Comparison of ENCODE assay signal across 8 cellular contexts in genomic region chr11:126307706-126308105, GRCh38. TPM values are rescaled to one million over a fixed set of nuclear protein-coding genes. Genes with fewer than 3 reads are reported as not detected.
DNase-seq lines count a peak whose midpoint lies in the region; ATAC-seq and TF ChIP-seq lines count a peak whose summit lies in the region.

No MANE protein-coding gene starts in this region.

- TF ChIP-seq CTCF in astrocyte of the spinal cord (IDR thresholded peaks at IDR 0.05; ENCODE audit: low read depth, low read length), result peak; percentile 55

- no peak overlapping the region for H3K4me3 ChIP-seq in astrocyte of the spinal cord (ENCODE audit: low read depth, low read length)

- in situ Hi-C loops in astrocyte of the spinal cord (cut with HindIII; ENCODE audit: low sequenced_read_pairs), result no loop called here

- DNase-seq in NCI-H345 (lab: John Stamatoyannopoulos, UW) (peak; percentile 18), NCI-H345 treated with DMSO at 0.1 percent for 48 hours (lab: John Stamatoyannopoulos, UW; ENCODE audit: unreplicated experiment) (no peak), M059J (ENCODE audit: low read depth) (peak; percentile 46), astrocyte of the spinal cord (ENCODE audit: low read depth, low spot score) (peak; percentile 52), myocyte (ENCODE audit: low read depth) (peak; percentile 66), cerebellum (ENCODE audit: low spot score) (no peak), NCI-H1436 treated with DMSO at 0.1 percent for 48 hours (lab: John Stamatoyannopoulos, UW) (no peak)

- no peak for ATAC-seq in GM18861 (IDR thresholded peaks at IDR 0.05; ENCODE audit: unreplicated experiment)

RNA-seq across cellular contexts. Expression of gene DCPS, which starts 3.8 kb away (rescaled TPM):
- 20.0 and 27.8 TPM in 2 replicates for total RNA-seq in M059J (2014; rRNA removed; shearing (Covaris generic))
- total RNA-seq in myocyte, result 14.6 and 19.4 TPM in 2 replicates
- 20.2 TPM for polyA plus RNA-seq in myocyte (2012)
- total RNA-seq in cerebellum, result 4.5 TPM

RNA-seq across cellular contexts. Expression of gene TIRAP, which starts 24.8 kb away (rescaled TPM):
- 2.2 and 8.1 TPM in 2 replicates for total RNA-seq in M059J (2014; rRNA removed; shearing (Covaris generic))
- total RNA-seq in myocyte (3.7 and 3.9 TPM in 2 replicates), cerebellum (5.0 TPM)
- 5.6 TPM for polyA plus RNA-seq in myocyte (2012)

RNA-seq across cellular contexts. Expression of gene FOXRED1, which starts 38.8 kb away (rescaled TPM):
- 37.6 and 49.8 TPM in 2 replicates for total RNA-seq in M059J (2014; rRNA removed; shearing (Covaris generic))
- total RNA-seq in myocyte, result 32.1 and 39.8 TPM in 2 replicates
- 29.9 TPM for polyA plus RNA-seq in myocyte (2012)
- total RNA-seq in cerebellum, result 22.0 TPM

RNA-seq across cellular contexts. Expression of gene SRPRA, which starts 39.0 kb away (rescaled TPM):
- 164 and 167 TPM in 2 replicates for total RNA-seq in M059J (2014; rRNA removed; shearing (Covaris generic))
- total RNA-seq in myocyte (143 and 157 TPM in 2 replicates), cerebellum (18.0 TPM)
- polyA plus RNA-seq in myocyte (2012), result 158 TPM

RNA-seq across cellular contexts. Expression of gene ST3GAL4, which starts 47.8 kb away (rescaled TPM):
- 49.2 and 50.6 TPM in 2 replicates for total RNA-seq in M059J (2014; rRNA removed; shearing (Covaris generic))
- total RNA-seq in myocyte (24.2 and 25.2 TPM in 2 replicates), cerebellum (13.7 TPM)
- 43.7 TPM for polyA plus RNA-seq in myocyte (2012)

Comparison
In these comparisons a context has a peak if more than half of its experiments do, and no peak if none do; other contexts are left out.
1. DNase-seq: peak in NCI-H345 (single experiment), M059J (single experiment), astrocyte of the spinal cord (single experiment) and myocyte (single experiment); none in NCI-H345 treated with DMSO at 0.1 percent for 48 hours (single experiment), cerebellum (single experiment) and NCI-H1436 treated with DMSO at 0.1 percent for 48 hours (single experiment).